Comparison of ENCODE assay signal across 1 cellular context in the genomic region with DNA sequence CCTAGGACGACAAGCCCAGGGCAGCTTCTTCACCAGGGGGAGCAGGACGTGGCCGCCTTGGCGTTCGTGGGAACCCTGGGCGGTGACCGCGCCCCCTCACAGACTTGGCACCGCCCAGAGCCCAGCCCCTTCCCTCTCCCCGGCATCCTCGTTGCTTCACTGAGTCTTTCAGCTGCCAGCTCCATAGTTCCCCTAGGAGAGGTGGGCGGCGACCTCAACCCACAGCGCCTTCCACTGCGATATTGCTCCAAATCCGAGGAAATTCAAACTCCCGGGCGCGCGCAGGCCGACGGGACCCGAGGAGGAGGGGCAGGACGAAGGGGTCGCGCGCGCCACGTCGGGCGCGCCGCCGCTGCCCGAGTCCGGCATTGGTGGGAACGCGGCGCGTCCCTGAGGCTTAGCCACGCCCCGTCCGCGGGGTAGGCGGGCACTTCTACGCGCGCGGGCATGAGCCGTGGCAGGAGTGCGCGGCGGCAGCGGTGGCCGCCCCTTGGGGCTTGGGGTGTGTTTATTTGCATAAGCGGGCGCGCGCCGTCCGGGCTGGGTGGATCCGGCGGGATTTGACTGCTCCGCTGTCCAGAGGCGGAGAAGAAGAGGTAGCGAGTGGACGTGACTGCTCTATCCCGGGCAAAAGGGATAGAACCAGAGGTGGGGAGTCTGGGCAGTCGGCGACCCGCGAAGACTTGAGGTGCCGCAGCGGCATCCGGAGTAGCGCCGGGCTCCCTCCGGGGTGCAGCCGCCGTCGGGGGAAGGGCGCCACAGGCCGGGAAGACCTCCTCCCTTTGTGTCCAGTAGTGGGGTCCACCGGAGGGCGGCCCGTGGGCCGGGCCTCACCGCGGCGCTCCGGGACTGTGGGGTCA.
TF ChIP-seq lines count a peak whose summit lies in the region.

A gene with protein sequence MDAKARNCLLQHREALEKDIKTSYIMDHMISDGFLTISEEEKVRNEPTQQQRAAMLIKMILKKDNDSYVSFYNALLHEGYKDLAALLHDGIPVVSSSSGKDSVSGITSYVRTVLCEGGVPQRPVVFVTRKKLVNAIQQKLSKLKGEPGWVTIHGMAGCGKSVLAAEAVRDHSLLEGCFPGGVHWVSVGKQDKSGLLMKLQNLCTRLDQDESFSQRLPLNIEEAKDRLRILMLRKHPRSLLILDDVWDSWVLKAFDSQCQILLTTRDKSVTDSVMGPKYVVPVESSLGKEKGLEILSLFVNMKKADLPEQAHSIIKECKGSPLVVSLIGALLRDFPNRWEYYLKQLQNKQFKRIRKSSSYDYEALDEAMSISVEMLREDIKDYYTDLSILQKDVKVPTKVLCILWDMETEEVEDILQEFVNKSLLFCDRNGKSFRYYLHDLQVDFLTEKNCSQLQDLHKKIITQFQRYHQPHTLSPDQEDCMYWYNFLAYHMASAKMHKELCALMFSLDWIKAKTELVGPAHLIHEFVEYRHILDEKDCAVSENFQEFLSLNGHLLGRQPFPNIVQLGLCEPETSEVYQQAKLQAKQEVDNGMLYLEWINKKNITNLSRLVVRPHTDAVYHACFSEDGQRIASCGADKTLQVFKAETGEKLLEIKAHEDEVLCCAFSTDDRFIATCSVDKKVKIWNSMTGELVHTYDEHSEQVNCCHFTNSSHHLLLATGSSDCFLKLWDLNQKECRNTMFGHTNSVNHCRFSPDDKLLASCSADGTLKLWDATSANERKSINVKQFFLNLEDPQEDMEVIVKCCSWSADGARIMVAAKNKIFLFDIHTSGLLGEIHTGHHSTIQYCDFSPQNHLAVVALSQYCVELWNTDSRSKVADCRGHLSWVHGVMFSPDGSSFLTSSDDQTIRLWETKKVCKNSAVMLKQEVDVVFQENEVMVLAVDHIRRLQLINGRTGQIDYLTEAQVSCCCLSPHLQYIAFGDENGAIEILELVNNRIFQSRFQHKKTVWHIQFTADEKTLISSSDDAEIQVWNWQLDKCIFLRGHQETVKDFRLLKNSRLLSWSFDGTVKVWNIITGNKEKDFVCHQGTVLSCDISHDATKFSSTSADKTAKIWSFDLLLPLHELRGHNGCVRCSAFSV (N-terminal part only) (plus strand): TSS at position 579 of the 860 bp plus-strand sequence. CDS start 3,070 bp downstream, outside the sequence.
A gene with protein sequence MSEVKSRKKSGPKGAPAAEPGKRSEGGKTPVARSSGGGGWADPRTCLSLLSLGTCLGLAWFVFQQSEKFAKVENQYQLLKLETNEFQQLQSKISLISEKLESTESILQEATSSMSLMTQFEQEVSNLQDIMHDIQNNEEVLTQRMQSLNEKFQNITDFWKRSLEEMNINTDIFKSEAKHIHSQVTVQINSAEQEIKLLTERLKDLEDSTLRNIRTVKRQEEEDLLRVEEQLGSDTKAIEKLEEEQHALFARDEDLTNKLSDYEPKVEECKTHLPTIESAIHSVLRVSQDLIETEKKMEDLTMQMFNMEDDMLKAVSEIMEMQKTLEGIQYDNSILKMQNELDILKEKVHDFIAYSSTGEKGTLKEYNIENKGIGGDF (minus strand): TSS at position 77 of the 860 bp plus-strand sequence. CDS start 87 bp downstream, outside the sequence.

TF ChIP-seq in HepG2, 621 proteins besides CTCF, POLR2A, EP300 and RAD21 (continued from another document and continues in another):
- TF ChIP-seq, protein P1, sequence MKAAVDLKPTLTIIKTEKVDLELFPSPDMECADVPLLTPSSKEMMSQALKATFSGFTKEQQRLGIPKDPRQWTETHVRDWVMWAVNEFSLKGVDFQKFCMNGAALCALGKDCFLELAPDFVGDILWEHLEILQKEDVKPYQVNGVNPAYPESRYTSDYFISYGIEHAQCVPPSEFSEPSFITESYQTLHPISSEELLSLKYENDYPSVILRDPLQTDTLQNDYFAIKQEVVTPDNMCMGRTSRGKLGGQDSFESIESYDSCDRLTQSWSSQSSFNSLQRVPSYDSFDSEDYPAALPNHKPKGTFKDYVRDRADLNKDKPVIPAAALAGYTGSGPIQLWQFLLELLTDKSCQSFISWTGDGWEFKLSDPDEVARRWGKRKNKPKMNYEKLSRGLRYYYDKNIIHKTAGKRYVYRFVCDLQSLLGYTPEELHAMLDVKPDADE (CRISPR knock-in tag; IDR thresholded peaks at IDR 0.05) = no peak
- TF ChIP-seq HES4 (CRISPR knock-in tag; IDR thresholded peaks at IDR 0.05; ENCODE audit: borderline replicate concordance) (0 out of 2 replicates have a peak, but pooled peaks have one; percentile 3), CBX1 (IDR thresholded peaks at IDR 0.05; ENCODE audit: low read depth) (peak; percentile 10), SNAI1 (CRISPR knock-in tag; IDR thresholded peaks at IDR 0.05; ENCODE audit: borderline replicate concordance) (peak; percentile 74; the same call in 1 of the 2 replicates), SRSF1 (optimal IDR thresholded peaks at IDR 0.05; ENCODE audit: low read depth, low read length) (peak; percentile 64), ZC3H13 (CRISPR knock-in tag; IDR thresholded peaks at IDR 0.05) (no peak), SIN3A (IDR thresholded peaks at IDR 0.05; ENCODE audit: borderline replicate concordance, low read depth, low read length) (peak; percentile 86; the same call in 1 of the 2 replicates), RARG (CRISPR knock-in tag; IDR thresholded peaks at IDR 0.05; ENCODE audit: low read depth) (no peak), NCOA1 (CRISPR knock-in tag; IDR thresholded peaks at IDR 0.05) (no peak), HIVEP1 (CRISPR knock-in tag; IDR thresholded peaks at IDR 0.05) (peak; percentile 71; the same call in 1 of the 2 replicates), REPIN1 (CRISPR knock-in tag; IDR thresholded peaks at IDR 0.05; ENCODE audit: borderline replicate concordance, low read depth) (peak; percentile 17; the same call in 1 of the 2 replicates), WIZ (CRISPR knock-in tag; IDR thresholded peaks at IDR 0.05) (no peak), ZNF562 (CRISPR knock-in tag; IDR thresholded peaks at IDR 0.05; ENCODE audit: borderline replicate concordance) (no peak), ADNP (CRISPR knock-in tag; IDR thresholded peaks at IDR 0.05) (no peak), HNF4G (IDR thresholded peaks at IDR 0.05; ENCODE audit: borderline replicate concordance, low read depth, low read length) (no peak), HNF4G (CRISPR knock-in tag; IDR thresholded peaks at IDR 0.05; ENCODE audit: borderline replicate concordance, low read depth) (no peak), YY1 (IDR thresholded peaks at IDR 0.05; ENCODE audit: insufficient read depth, insufficient replicate concordance, low read depth, low read length) (peak; percentile 9), SMYD3 (CRISPR knock-in tag; IDR thresholded peaks at IDR 0.05) (no peak), PITX1 (CRISPR knock-in tag; IDR thresholded peaks at IDR 0.05) (no peak; the same call in 1 of the 2 replicates), KLF6 (CRISPR knock-in tag; IDR thresholded peaks at IDR 0.05) (peak; percentile 69; the same call in 1 of the 2 replicates), ZBTB42 (CRISPR knock-in tag; IDR thresholded peaks at IDR 0.05) (0 out of 2 replicates have a peak, but pooled peaks have one; percentile 20), TBX2 (CRISPR knock-in tag; IDR thresholded peaks at IDR 0.05; ENCODE audit: borderline replicate concordance) (0 out of 2 replicates have a peak, but pooled peaks have one; percentile 54), PHF8 (CRISPR knock-in tag; IDR thresholded peaks at IDR 0.05) (peak; percentile 74; the same call in 1 of the 2 replicates), SOX13 (IDR thresholded peaks at IDR 0.05) (no peak), SOX13 (CRISPR knock-in tag; conservative IDR thresholded peaks at IDR 0.05 in 1 of 2, IDR thresholded peaks at IDR 0.05 in 1 of 2) (peak in 1 of 2 experiments; percentile 8; a peak in 1 of 4 replicates), SP140L (CRISPR knock-in tag; IDR thresholded peaks at IDR 0.05; ENCODE audit: borderline replicate concordance) (no peak), ZNF777 (CRISPR knock-in tag; IDR thresholded peaks at IDR 0.05) (peak; percentile 99), TGIF2 (CRISPR knock-in tag; IDR thresholded peaks at IDR 0.05) (0 out of 2 replicates have a peak, but pooled peaks have one; percentile 34), KLF12 (CRISPR knock-in tag; IDR thresholded peaks at IDR 0.05; ENCODE audit: borderline replicate concordance) (peak; percentile 37; the same call in 1 of the 2 replicates), MED1 (CRISPR knock-in tag; IDR thresholded peaks at IDR 0.05) (peak; percentile 16; the same call in 1 of the 2 replicates), ZNF207 (IDR thresholded peaks at IDR 0.05; ENCODE audit: borderline replicate concordance) (no peak), ZNF557 (CRISPR knock-in tag; IDR thresholded peaks at IDR 0.05) (0 out of 2 replicates have a peak, but pooled peaks have one; percentile 34), ZNF44 (CRISPR knock-in tag; IDR thresholded peaks at IDR 0.05) (no peak), ZKSCAN5 (CRISPR knock-in tag; IDR thresholded peaks at IDR 0.05) (no peak), ASH2L (IDR thresholded peaks at IDR 0.05; ENCODE audit: insufficient read length, low read depth, low read length) (peak; percentile 49), ZBTB7A (CRISPR knock-in tag; IDR thresholded peaks at IDR 0.05) (0 out of 2 replicates have a peak, but pooled peaks have one; percentile 57), ZNF234 (CRISPR knock-in tag; conservative IDR thresholded peaks at IDR 0.05) (no peak), PHF20 (CRISPR knock-in tag; IDR thresholded peaks at IDR 0.05) (peak; percentile 4; the same call in 1 of the 2 replicates), HOXA3 (CRISPR knock-in tag; IDR thresholded peaks at IDR 0.05) (peak; percentile 54)
- TF ChIP-seq, protein P2, sequence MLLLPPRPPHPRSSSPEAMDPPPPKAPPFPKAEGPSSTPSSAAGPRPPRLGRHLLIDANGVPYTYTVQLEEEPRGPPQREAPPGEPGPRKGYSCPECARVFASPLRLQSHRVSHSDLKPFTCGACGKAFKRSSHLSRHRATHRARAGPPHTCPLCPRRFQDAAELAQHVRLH (CRISPR knock-in tag; IDR thresholded peaks at IDR 0.05; ENCODE audit: borderline replicate concordance, low read depth) = peak; percentile 22; the same call in 1 of the 2 replicates
- TF ChIP-seq, protein P3, sequence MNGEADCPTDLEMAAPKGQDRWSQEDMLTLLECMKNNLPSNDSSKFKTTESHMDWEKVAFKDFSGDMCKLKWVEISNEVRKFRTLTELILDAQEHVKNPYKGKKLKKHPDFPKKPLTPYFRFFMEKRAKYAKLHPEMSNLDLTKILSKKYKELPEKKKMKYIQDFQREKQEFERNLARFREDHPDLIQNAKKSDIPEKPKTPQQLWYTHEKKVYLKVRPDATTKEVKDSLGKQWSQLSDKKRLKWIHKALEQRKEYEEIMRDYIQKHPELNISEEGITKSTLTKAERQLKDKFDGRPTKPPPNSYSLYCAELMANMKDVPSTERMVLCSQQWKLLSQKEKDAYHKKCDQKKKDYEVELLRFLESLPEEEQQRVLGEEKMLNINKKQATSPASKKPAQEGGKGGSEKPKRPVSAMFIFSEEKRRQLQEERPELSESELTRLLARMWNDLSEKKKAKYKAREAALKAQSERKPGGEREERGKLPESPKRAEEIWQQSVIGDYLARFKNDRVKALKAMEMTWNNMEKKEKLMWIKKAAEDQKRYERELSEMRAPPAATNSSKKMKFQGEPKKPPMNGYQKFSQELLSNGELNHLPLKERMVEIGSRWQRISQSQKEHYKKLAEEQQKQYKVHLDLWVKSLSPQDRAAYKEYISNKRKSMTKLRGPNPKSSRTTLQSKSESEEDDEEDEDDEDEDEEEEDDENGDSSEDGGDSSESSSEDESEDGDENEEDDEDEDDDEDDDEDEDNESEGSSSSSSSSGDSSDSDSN (CRISPR knock-in tag; IDR thresholded peaks at IDR 0.05) = peak; percentile 63
- TF ChIP-seq, protein P4, sequence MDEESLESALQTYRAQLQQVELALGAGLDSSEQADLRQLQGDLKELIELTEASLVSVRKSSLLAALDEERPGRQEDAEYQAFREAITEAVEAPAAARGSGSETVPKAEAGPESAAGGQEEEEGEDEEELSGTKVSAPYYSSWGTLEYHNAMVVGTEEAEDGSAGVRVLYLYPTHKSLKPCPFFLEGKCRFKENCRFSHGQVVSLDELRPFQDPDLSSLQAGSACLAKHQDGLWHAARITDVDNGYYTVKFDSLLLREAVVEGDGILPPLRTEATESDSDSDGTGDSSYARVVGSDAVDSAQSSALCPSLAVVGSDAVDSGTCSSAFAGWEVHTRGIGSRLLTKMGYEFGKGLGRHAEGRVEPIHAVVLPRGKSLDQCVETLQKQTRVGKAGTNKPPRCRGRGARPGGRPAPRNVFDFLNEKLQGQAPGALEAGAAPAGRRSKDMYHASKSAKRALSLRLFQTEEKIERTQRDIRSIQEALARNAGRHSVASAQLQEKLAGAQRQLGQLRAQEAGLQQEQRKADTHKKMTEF (CRISPR knock-in tag; IDR thresholded peaks at IDR 0.05) = peak; percentile 69; the same call in 1 of the 2 replicates
- TF ChIP-seq, protein P5, sequence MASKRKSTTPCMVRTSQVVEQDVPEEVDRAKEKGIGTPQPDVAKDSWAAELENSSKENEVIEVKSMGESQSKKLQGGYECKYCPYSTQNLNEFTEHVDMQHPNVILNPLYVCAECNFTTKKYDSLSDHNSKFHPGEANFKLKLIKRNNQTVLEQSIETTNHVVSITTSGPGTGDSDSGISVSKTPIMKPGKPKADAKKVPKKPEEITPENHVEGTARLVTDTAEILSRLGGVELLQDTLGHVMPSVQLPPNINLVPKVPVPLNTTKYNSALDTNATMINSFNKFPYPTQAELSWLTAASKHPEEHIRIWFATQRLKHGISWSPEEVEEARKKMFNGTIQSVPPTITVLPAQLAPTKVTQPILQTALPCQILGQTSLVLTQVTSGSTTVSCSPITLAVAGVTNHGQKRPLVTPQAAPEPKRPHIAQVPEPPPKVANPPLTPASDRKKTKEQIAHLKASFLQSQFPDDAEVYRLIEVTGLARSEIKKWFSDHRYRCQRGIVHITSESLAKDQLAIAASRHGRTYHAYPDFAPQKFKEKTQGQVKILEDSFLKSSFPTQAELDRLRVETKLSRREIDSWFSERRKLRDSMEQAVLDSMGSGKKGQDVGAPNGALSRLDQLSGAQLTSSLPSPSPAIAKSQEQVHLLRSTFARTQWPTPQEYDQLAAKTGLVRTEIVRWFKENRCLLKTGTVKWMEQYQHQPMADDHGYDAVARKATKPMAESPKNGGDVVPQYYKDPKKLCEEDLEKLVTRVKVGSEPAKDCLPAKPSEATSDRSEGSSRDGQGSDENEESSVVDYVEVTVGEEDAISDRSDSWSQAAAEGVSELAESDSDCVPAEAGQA (IDR thresholded peaks at IDR 0.05; ENCODE audit: low read depth) = 0 out of 2 replicates have a peak, but pooled peaks have one; percentile 21
- TF ChIP-seq, protein P5 (CRISPR knock-in tag; IDR thresholded peaks at IDR 0.05; ENCODE audit: borderline replicate concordance) = no peak
